ENCODE assay signal across 8 cellular contexts in genomic region chr15:75809986-75810750, GRCh38. TPM values are rescaled to one million over a fixed set of nuclear protein-coding genes. Genes with fewer than 3 reads are reported as not detected.
DNase-seq lines count a peak whose midpoint lies in the region; ATAC-seq and TF ChIP-seq lines count a peak whose summit lies in the region.

No MANE protein-coding gene starts in this region.

- no peaks in the 10 kb centered on the region for H3K36me3 Mint-ChIP-seq in activated CD4-positive, alpha-beta memory T cell treated with anti-CD3 and anti-CD28 coated beads for 36 hours

- intact Hi-C loops in activated CD4-positive, alpha-beta memory T cell treated with anti-CD3 and anti-CD28 coated beads for 36 hours (cut with micrococcal nuclease): loop anchor here (2.0 to 10.0 kb wide), 2 partner anchors 245 to 329 kb away; partner anchors contain the start of gene TMEM266
- intact Hi-C loops in thyroid gland (cut with DNase I): loop anchor here (10.0 kb wide), 1 partner anchor 85 kb away; a partner anchor contains a TSS

- H3K4me3 ChIP-seq in MG63: no peak overlapping the region
- H3K4me3 ChIP-seq in kidney epithelial cell (ENCODE audit: low read depth, low read length): no peak overlapping the region
- H3K4me3 ChIP-seq in thyroid gland (replicated peaks in 1 of 3): no peak overlapping the region

- H3K9me3 ChIP-seq in MG63 (no peaks in the 10 kb centered on the region), thyroid gland (no peaks in the 10 kb centered on the region)

- H3K4me1 ChIP-seq in thyroid gland: no peaks in the 10 kb centered on the region

- H3K36me3 ChIP-seq in MG63: no peaks in the 10 kb centered on the region
- no peaks in the 10 kb centered on the region for H3K36me3 ChIP-seq in kidney epithelial cell (ENCODE audit: control insufficient read depth, insufficient read depth, low read length)
- H3K36me3 ChIP-seq in thyroid gland: no peaks in the 10 kb centered on the region

- H3K27me3 Mint-ChIP-seq in activated CD4-positive, alpha-beta memory T cell treated with anti-CD3 and anti-CD28 coated beads for 36 hours: no peaks in the 10 kb centered on the region

- TF ChIP-seq POLR2A in thyroid gland (IDR thresholded peaks at IDR 0.05): no peak

- no peaks in the 10 kb centered on the region for H3K27me3 ChIP-seq in MG63
- H3K27me3 ChIP-seq in kidney epithelial cell (ENCODE audit: control insufficient read depth, insufficient read depth, low read length): peaks cover 3% of the 10 kb centered on the region
- H3K27me3 ChIP-seq in thyroid gland: no peaks in the 10 kb centered on the region

- 69 to 78% methylated on average over 10 of the region's 10 CpGs for WGBS in thyroid gland, 2 donors

- CTCF ChIA-PET in activated CD4-positive, alpha-beta memory T cell treated with anti-CD3 and anti-CD28 coated beads for 36 hours (lab: Charles Lee): interaction anchor here (0.6 to 5.0 kb wide), 19 partner anchors 9 to 329 kb away, joined by 3 to 55 read pairs (median 3); no protein-coding TSS in a partner anchor

- TF ChIP-seq CTCF in kidney epithelial cell (IDR thresholded peaks at IDR 0.05; ENCODE audit: insufficient read depth, low read length, poor library complexity, severe bottlenecking) (peak; percentile 64), thyroid gland (IDR thresholded peaks at IDR 0.05) (peak in 3 of 6 experiments; percentile 4 to 26 (median 11))

- no peak overlapping the region for H3K4me3 Mint-ChIP-seq in activated CD4-positive, alpha-beta memory T cell treated with anti-CD3 and anti-CD28 coated beads for 36 hours

- H3K9me3 Mint-ChIP-seq in activated CD4-positive, alpha-beta memory T cell treated with anti-CD3 and anti-CD28 coated beads for 36 hours: no peaks in the 10 kb centered on the region

- H3K4me1 Mint-ChIP-seq in activated CD4-positive, alpha-beta memory T cell treated with anti-CD3 and anti-CD28 coated beads for 36 hours (ENCODE audit: low read depth): no peaks in the 10 kb centered on the region

- DNase-seq in GM03348 (ENCODE audit: low spot score) (peak; percentile 34), MG63 (peak; percentile 25), kidney epithelial cell (ENCODE audit: low read depth) (no peak), NCI-H2227 treated with DMSO at 0.1 percent for 48 hours (lab: John Stamatoyannopoulos, UW) (no peak), thyroid gland (no peak), ecto neural progenitor cell (ENCODE audit: low spot score) (no peak)
- peak; percentile 28 for DNase-seq in activated CD4-positive, alpha-beta memory T cell treated with anti-CD3 and anti-CD28 coated beads for 36 hours

- no peak overlapping the region for H3K27ac ChIP-seq in thyroid gland

- no peak overlapping the region for H3K27ac Mint-ChIP-seq in activated CD4-positive, alpha-beta memory T cell treated with anti-CD3 and anti-CD28 coated beads for 36 hours

- no peak for ATAC-seq in GM21529 (IDR thresholded peaks at IDR 0.05; ENCODE audit: unreplicated experiment)

- POLR2A ChIA-PET in activated CD4-positive, alpha-beta memory T cell treated with anti-CD3 and anti-CD28 coated beads for 36 hours (lab: Charles Lee): no interaction called here

RNA-seq across cellular contexts. Expression of gene UBE2Q2, which starts 33.1 kb away (rescaled TPM):
- total RNA-seq in MG63 (2014; rRNA removed; shearing (Covaris generic); ENCODE audit: low replicate concordance): 41.9 and 61.8 TPM in 2 replicates
- total RNA-seq in activated CD4-positive, alpha-beta memory T cell treated with anti-CD3 and anti-CD28 coated beads for 36 hours: 10 to 100 TPM; 19.7 to 19.8 TPM
- 39.3 and 43.0 TPM in 2 replicates for total RNA-seq in kidney epithelial cell
- total RNA-seq in thyroid gland: 10 to 100 TPM; 35.8 to 52.3 (median 44.9) TPM

Comparison
In these comparisons a context has a peak if more than half of its experiments do, and no peak if none do; other contexts are left out.
1. DNase-seq: peak in GM03348 (single experiment), MG63 (single experiment) and activated CD4-positive, alpha-beta memory T cell treated with anti-CD3 and anti-CD28 coated beads for 36 hours (single experiment); none in kidney epithelial cell (single experiment), NCI-H2227 treated with DMSO at 0.1 percent for 48 hours (single experiment), thyroid gland (0 of 2) and ecto neural progenitor cell (single experiment).